Comparison of ENCODE assay signal across 9 cellular contexts in the genomic region with DNA sequence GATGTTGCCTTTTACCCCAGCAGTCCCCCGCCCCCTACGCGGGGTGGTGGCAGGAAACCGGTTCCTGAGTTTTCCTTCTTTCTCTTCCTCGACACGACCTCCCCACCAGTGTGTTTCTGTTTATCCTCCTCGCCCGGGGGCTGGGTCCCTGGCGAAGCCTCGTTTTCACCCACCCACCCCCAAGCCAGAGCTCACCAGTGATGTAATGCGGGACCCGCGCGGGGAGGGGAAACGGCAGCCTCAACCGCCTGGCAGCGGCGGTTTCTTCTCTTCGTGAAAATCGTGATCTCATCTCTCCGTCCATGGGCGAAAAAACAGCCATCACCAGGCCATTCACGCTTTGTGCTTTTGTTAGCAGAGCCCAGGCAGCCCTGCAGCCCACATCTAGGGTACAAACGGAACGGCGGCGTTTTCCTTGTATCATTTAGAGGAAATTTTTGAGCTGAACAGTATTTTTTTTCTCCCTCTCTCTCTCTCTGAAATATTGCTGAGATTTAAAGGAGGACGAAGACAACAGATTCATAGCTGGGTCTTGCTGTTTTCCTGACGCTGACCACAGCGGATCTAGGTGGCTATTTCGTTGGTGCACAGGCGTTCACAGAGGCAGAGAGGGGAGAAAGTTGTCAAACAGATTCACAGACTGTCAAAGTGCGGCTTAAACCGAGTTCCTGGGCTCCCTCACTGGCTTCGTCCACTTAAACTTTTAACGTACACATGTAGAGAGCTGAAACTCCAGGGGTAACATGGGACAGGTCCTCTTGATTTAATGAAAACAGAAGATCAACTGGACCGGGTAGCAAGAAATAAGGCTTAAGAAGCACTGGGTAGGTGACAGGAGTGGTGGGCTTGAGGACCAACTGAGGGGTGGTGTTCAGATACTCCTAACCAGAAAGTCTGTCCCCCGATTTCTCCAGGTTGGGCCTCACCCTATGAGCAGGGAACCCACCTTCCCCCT. TPM values are rescaled to one million over a fixed set of nuclear protein-coding genes. Genes with fewer than 3 reads are reported as not detected.
DNase-seq lines count a peak whose midpoint lies in the region; ATAC-seq and TF ChIP-seq lines count a peak whose summit lies in the region.
"Had no signal": no experiment of that assay in that cellular context is flagged by ENCODE, and none has a peak within 500 bp of the region (broad histone marks: within the 10 kb centered on the region; RNA-seq: fewer than 3 reads in every experiment).

No MANE protein-coding gene starts in this region.

- peak overlapping the region in 2 of 3 donors; percentile 16 to 75 for H3K27ac Mint-ChIP-seq in IgD-negative memory B cell

- peaks cover 50% of the 10 kb centered on the region for H3K27me3 ChIP-seq in DOHH2 (ENCODE audit: control insufficient read depth, low read length)
- peaks cover 0 to 29% of the 10 kb centered on the region in 2 donors for H3K27me3 ChIP-seq in breast epithelium
- H3K27me3 ChIP-seq in lower lobe of right lung (ENCODE audit: low read depth): peaks cover 38% of the 10 kb centered on the region

- H3K9me2 ChIP-seq in DOHH2 (replicated peaks; ENCODE audit: control insufficient read depth, low read length): no peaks in the 10 kb centered on the region

- TF ChIP-seq POLR2A in breast epithelium (IDR thresholded peaks at IDR 0.05): no peak

- H3K4me3 ChIP-seq in DOHH2 (ENCODE audit: low read length): no peak overlapping the region
- H3K4me3 ChIP-seq in breast epithelium: peak overlapping the region; percentile 35 to 68 (median 53)
- peak overlapping the region; percentile 57 for H3K4me3 ChIP-seq in lower lobe of right lung
- peak overlapping the region; percentile 53 for H3K4me3 ChIP-seq in urinary bladder (ENCODE audit: low read depth, low read length)

- DNase-seq in breast epithelium (ENCODE audit: low spot score in 2 of 2): no peak
- no peak for DNase-seq in lower lobe of right lung
- DNase-seq in KBM-7: no peak
- DNase-seq in Kasumi-1 (lab: John Stamatoyannopoulos, UW): no peak

- H3K4me2 ChIP-seq in DOHH2 (ENCODE audit: low read length): peak overlapping the region; percentile 24; the same call in 1 of the 2 replicates

- 18% methylated on average over 38 of the region's 38 CpGs for WGBS in urinary bladder

- in situ Hi-C loops in KBM-7 (cut with MboI; ENCODE audit: low pct_unique_long_range_greater_than_20kb, low sequenced_read_pairs): loop anchor here (25.0 kb wide), 2 partner anchors 242 to 258 kb away; no protein-coding TSS in a partner anchor

- H3K27ac ChIP-seq in DOHH2 (ENCODE audit: low read depth, low read length) (no peak overlapping the region), breast epithelium (peak overlapping the region; percentile 18 to 26), lower lobe of right lung (no peak overlapping the region), urinary bladder (ENCODE audit: low read depth) (no peak overlapping the region)

- H3K9me3 ChIP-seq in DOHH2 (ENCODE audit: control insufficient read depth, insufficient read depth, low read length) (no peaks in the 10 kb centered on the region), breast epithelium (no peaks in the 10 kb centered on the region), lower lobe of right lung (no peaks in the 10 kb centered on the region)

- intact Hi-C loops in breast epithelium (cut with DNase I; ENCODE audit: low total_unique reads) (no loop called here), lower lobe of right lung (cut with DNase I) (no loop called here)

- H3K4me1 ChIP-seq in DOHH2 (ENCODE audit: control insufficient read depth, low read length) (peaks cover 10% of the 10 kb centered on the region), breast epithelium (no peaks in the 10 kb centered on the region), lower lobe of right lung (peaks cover 21% of the 10 kb centered on the region), urinary bladder (ENCODE audit: insufficient read depth) (peaks cover 2% of the 10 kb centered on the region)

- no peaks in the 10 kb centered on the region for H3K79me2 ChIP-seq in DOHH2 (ENCODE audit: control insufficient read depth, low read length)

- peak in 1 of 2 donors; percentile 11 for ATAC-seq in lower lobe of right lung
- no peak for ATAC-seq in GM18502 (IDR thresholded peaks at IDR 0.05; ENCODE audit: poor library complexity, unreplicated experiment)

- H3K4me1 Mint-ChIP-seq in IgD-negative memory B cell: peaks cover 2 to 6% (median 5%) of the 10 kb centered on the region in 3 donors

- no peaks in the 10 kb centered on the region for H3K36me3 ChIP-seq in DOHH2 (ENCODE audit: control insufficient read depth, low read length)
- no peaks in the 10 kb centered on the region for H3K36me3 ChIP-seq in breast epithelium
- no peaks in the 10 kb centered on the region for H3K36me3 ChIP-seq in lower lobe of right lung
- no peaks in the 10 kb centered on the region for H3K36me3 ChIP-seq in urinary bladder (ENCODE audit: insufficient read depth)

- TF ChIP-seq CTCF in DOHH2 (IDR thresholded peaks at IDR 0.05; ENCODE audit: low read depth, low read length, poor library complexity, severe bottlenecking) (no peak), breast epithelium (IDR thresholded peaks at IDR 0.05) (no peak), lower lobe of right lung (IDR thresholded peaks at IDR 0.05) (no peak)

- H3K9me3 Mint-ChIP-seq in IgD-negative memory B cell: no peaks in the 10 kb centered on the region

- no peaks in the 10 kb centered on the region for H3F3A ChIP-seq in DOHH2 (ENCODE audit: control insufficient read depth, insufficient read depth)

- H3K4me3 Mint-ChIP-seq in IgD-negative memory B cell: peak overlapping the region; percentile 76 to 91 (median 78)

- H4K20me1 ChIP-seq in DOHH2 (ENCODE audit: control insufficient read depth, insufficient read depth, low read depth, low read length): no peaks in the 10 kb centered on the region

- peaks cover 15% of the 10 kb centered on the region for H3K27me3 Mint-ChIP-seq in IgD-negative memory B cell

- no peaks in the 10 kb centered on the region for H3K36me3 Mint-ChIP-seq in IgD-negative memory B cell

RNA-seq across cellular contexts. Expression of a gene that starts 21.9 kb away (rescaled TPM):
- polyA plus RNA-seq in IgD-negative memory B cell: not detected
- total RNA-seq in breast epithelium: 1 to 10 TPM in 2 of 3 donors, under 1 TPM in 1; 0.29 to 2.9 (median 2.3) TPM
- total RNA-seq in lower lobe of right lung: not detected
- 3.3 TPM for total RNA-seq in urinary bladder
- not detected for polyA plus RNA-seq in urinary bladder
- total RNA-seq: pulmonary artery endothelial cell had no signal

Comparison
In these comparisons a context has a peak if more than half of its experiments do, and no peak if none do; other contexts are left out.
1. H3K27ac ChIP-seq: peak in breast epithelium (2 of 2); none in DOHH2 (single experiment), lower lobe of right lung (single experiment) and urinary bladder (single experiment).